In genomic region chr2:29841386-29842004, GRCh38 we compare ENCODE assay signal across 8 cellular contexts.
DNase-seq lines count a peak whose midpoint lies in the region; ATAC-seq and TF ChIP-seq lines count a peak whose summit lies in the region.

No MANE protein-coding gene starts in this region.

- peaks cover 11% of the 10 kb centered on the region for H3K9me3 Mint-ChIP-seq in activated naive CD8-positive, alpha-beta T cell treated with anti-CD3 and anti-CD28 coated beads for 36 hours

- H3K9me3 ChIP-seq in A673 (ENCODE audit: low read depth, low read length, poor library complexity, severe bottlenecking) (peaks cover 6% of the 10 kb centered on the region), spleen (peaks cover 2 to 22% (median 17%) of the 10 kb centered on the region in 8 donors)

- H3K4me3 Mint-ChIP-seq in activated naive CD8-positive, alpha-beta T cell treated with anti-CD3 and anti-CD28 coated beads for 36 hours: no peak overlapping the region

- ATAC-seq in left ventricle myocardium superior (peak; percentile 54), GM18519 (IDR thresholded peaks at IDR 0.05; ENCODE audit: low FRiP score, unreplicated experiment) (no peak), HG02852 (IDR thresholded peaks at IDR 0.05; ENCODE audit: unreplicated experiment) (no peak)

- H3K4me1 ChIP-seq in A673 (ENCODE audit: insufficient read depth, low read length, poor library complexity, severe bottlenecking) (no peaks in the 10 kb centered on the region), spleen (no peaks in the 10 kb centered on the region)

- H3K27me3 ChIP-seq in A673 (replicated peaks; ENCODE audit: insufficient read depth, low read depth, low read length, poor library complexity) (no peaks in the 10 kb centered on the region), spleen (replicated peaks in 1 of 7) (peaks cover 0 to 18% (median 0%) of the 10 kb centered on the region in 7 donors)

- no peaks in the 10 kb centered on the region for H3K36me3 ChIP-seq in A673 (ENCODE audit: insufficient read depth, low read length, poor library complexity, severe bottlenecking)
- no peaks in the 10 kb centered on the region for H3K36me3 ChIP-seq in spleen

- no peak overlapping the region for H3K27ac ChIP-seq in A673 (ENCODE audit: low read depth, low read length, poor library complexity, severe bottlenecking)
- no peak overlapping the region for H3K27ac ChIP-seq in spleen

- peaks cover 20% of the 10 kb centered on the region for H3K27me3 Mint-ChIP-seq in activated naive CD8-positive, alpha-beta T cell treated with anti-CD3 and anti-CD28 coated beads for 36 hours

- no TSS peak for BruUV-seq in A673 (replicated peaks; lab: Mats Ljungman, UMichigan)

- no peak overlapping the region for H3K27ac Mint-ChIP-seq in activated naive CD8-positive, alpha-beta T cell treated with anti-CD3 and anti-CD28 coated beads for 36 hours

- POLR2A ChIA-PET in A673 (lab: Charles Lee; ENCODE audit: low non-redundant PET): no interaction called here

- intact Hi-C loops in A673 (cut with micrococcal nuclease; ENCODE audit: unreplicated experiment) (loop anchor here (2.0 to 5.0 kb wide), 2 partner anchors 231 to 533 kb away; no protein-coding TSS in a partner anchor), left ventricle myocardium superior (cut with micrococcal nuclease) (loop anchor here (10.0 kb wide), 1 partner anchor 547 kb away; no protein-coding TSS in a partner anchor), spleen (cut with DNase I; ENCODE audit: low total_unique reads) (no loop called here)

- 42 to 52% (median 47%) methylated on average over 6 of the region's 6 CpGs for WGBS in spleen, 5 donors

- TF ChIP-seq CTCF in A673 (conservative IDR thresholded peaks at IDR 0.05; ENCODE audit: low read depth, low read length) (peak; percentile 93), spleen (IDR thresholded peaks at IDR 0.05 in 8 of 11, conservative IDR thresholded peaks at IDR 0.05 in 3 of 11) (peak in 10 of 11 experiments; percentile 10 to 84 (median 74))

- H3K4me3 ChIP-seq in A673 (ENCODE audit: low read depth, low read length, poor library complexity, severe bottlenecking) (no peak overlapping the region), spleen (no peak overlapping the region)

- no peaks in the 10 kb centered on the region for H3K4me1 Mint-ChIP-seq in activated naive CD8-positive, alpha-beta T cell treated with anti-CD3 and anti-CD28 coated beads for 36 hours

- no peak for TF ChIP-seq POLR2A in spleen (IDR thresholded peaks at IDR 0.05)

- CTCF ChIA-PET in A673 (lab: Charles Lee): no interaction called here

- DNase-seq in A673 (ENCODE audit: low spot score): peak; percentile 71
- peak; percentile 66 for DNase-seq in GM03348 (ENCODE audit: low spot score)
- peak; percentile 11 for DNase-seq in NCI-H1694 (lab: John Stamatoyannopoulos, UW)
- DNase-seq in activated naive CD8-positive, alpha-beta T cell treated with anti-CD3 and anti-CD28 coated beads for 36 hours: peak; percentile 13
- no peak for DNase-seq in left ventricle myocardium superior
- no peak for DNase-seq in spleen

- H3K36me3 Mint-ChIP-seq in activated naive CD8-positive, alpha-beta T cell treated with anti-CD3 and anti-CD28 coated beads for 36 hours: no peaks in the 10 kb centered on the region

Comparison
In these comparisons a context has a peak if more than half of its experiments do, and no peak if none do; other contexts are left out.
1. DNase-seq: peak in A673 (single experiment), GM03348 (single experiment), NCI-H1694 (single experiment) and activated naive CD8-positive, alpha-beta T cell treated with anti-CD3 and anti-CD28 coated beads for 36 hours (single experiment); none in left ventricle myocardium superior (single experiment) and spleen (single experiment).